Comparison of ENCODE assay signal across 1 cellular context in genomic region chr15:67077641-67078215, GRCh38.
TF ChIP-seq lines count a peak whose summit lies in the region.

No MANE protein-coding gene starts in this region.

TF ChIP-seq in GM12878, 131 proteins besides CTCF, POLR2A, EP300 and RAD21 (continued from another document):
- no peak for TF ChIP-seq BHLHE40 (IDR thresholded peaks at IDR 0.05; ENCODE audit: borderline replicate concordance in 1 of 2, low read depth in 2 of 2, low read length in 1 of 2)
- TF ChIP-seq SPI1 (IDR thresholded peaks at IDR 0.05; ENCODE audit: borderline replicate concordance, insufficient read depth, low read depth, low read length) = peak; percentile 65
- TF ChIP-seq TBL1XR1 (IDR thresholded peaks at IDR 0.05; ENCODE audit: low read depth, low read length) = no peak
- TF ChIP-seq IKZF1 (conservative IDR thresholded peaks at IDR 0.05) = peak; percentile 43
